In the genomic region with DNA sequence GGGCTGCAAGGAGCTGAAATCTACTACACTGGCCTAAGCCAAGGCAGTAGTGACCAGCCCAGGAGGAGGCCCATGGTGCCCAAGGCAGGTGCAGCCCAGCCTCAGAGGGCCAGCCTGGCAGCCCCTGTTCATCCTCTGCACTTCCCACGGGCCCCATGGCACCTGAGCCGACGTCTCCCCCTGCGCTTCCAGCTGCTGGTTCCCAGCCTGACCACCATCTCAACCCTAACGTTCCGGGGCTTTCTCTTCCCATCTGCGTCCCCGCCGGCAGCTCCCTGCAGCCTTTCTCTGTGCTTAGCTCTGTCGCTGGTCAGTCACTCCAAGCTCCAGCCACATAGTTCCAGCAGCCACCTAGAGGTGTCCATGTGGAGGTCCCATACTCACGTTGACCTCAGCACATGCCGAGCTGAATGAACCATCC, we compare ENCODE assay signal across 1 cellular context.
TF ChIP-seq lines count a peak whose summit lies in the region.

No MANE protein-coding gene starts in this region.

TF ChIP-seq in H1, 55 proteins besides CTCF, POLR2A, EP300 and RAD21 (continued from another document):
- TF ChIP-seq KDM1A (IDR thresholded peaks at IDR 0.05; ENCODE audit: borderline replicate concordance, low read length): no peak
- TF ChIP-seq JUND (IDR thresholded peaks at IDR 0.05; ENCODE audit: low read length): no peak
- TF ChIP-seq TBP (IDR thresholded peaks at IDR 0.05; ENCODE audit: low read depth, low read length): no peak
- TF ChIP-seq BRCA1 (IDR thresholded peaks at IDR 0.05; ENCODE audit: low read depth, low read length): no peak
